In the genomic region with DNA sequence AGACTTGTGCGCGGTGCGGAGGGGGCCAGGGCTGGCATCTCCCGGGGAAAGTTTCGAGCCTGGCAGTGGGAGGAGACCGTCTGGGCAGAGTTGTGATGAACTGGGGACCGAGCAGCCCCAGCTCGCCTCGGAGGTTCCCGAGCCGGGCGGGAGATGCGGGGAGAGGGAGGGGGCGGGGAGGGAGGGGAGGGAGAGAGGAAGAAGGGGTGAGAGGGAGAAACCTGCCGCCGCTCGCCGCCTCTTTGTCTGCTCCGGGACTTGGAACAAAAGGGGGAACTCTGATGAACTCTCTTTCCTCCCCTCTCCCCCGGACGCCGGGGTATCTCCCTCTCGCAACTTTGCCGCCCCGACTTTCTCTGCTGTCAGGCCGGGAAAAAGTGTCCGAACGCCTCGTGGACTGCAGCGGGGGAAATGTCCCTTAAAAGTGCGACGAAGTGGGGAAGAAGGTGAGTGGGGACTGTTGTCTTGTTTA, we compare ENCODE assay signal across 8 cellular contexts.
DNase-seq lines count a peak whose midpoint lies in the region; ATAC-seq and TF ChIP-seq lines count a peak whose summit lies in the region.

No MANE protein-coding gene starts in this region.

- H3K9me3 ChIP-seq in ascending aorta = no peaks in the 10 kb centered on the region
- no peaks in the 10 kb centered on the region for H3K9me3 ChIP-seq in left lung
- H3K9me3 ChIP-seq in thymus (ENCODE audit: control insufficient read depth) = no peaks in the 10 kb centered on the region

- peak overlapping the region; percentile 72 for H3K4me3 Mint-ChIP-seq in T-helper 2 cell treated with Interferon-gamma antibody and Interleukin-4, amounts not matched to agents 5 μg/mL and 100 μg/mL, for 36 hours

- intact Hi-C loops in ascending aorta (cut with DNase I) (loop anchor here (2.0 to 10.0 kb wide), 3 partner anchors 34 to 1219 kb away; no protein-coding TSS in a partner anchor), left lung (cut with DNase I) (no loop called here)

- peaks cover 18% of the 10 kb centered on the region for H3K4me1 Mint-ChIP-seq in T-helper 2 cell treated with Interferon-gamma antibody and Interleukin-4, amounts not matched to agents 5 μg/mL and 100 μg/mL, for 36 hours (ENCODE audit: low read depth)

- H3K27me3 ChIP-seq in ascending aorta (no peaks in the 10 kb centered on the region), left lung (peaks cover 19 to 73% of the 10 kb centered on the region in 2 donors), thymus (ENCODE audit: control insufficient read depth, insufficient read depth) (peaks cover 11% of the 10 kb centered on the region)

- H3K9me3 Mint-ChIP-seq in T-helper 2 cell treated with Interferon-gamma antibody and Interleukin-4, amounts not matched to agents 5 μg/mL and 100 μg/mL, for 36 hours = no peaks in the 10 kb centered on the region

- no peaks in the 10 kb centered on the region for H3K36me3 ChIP-seq in ascending aorta
- no peaks in the 10 kb centered on the region for H3K36me3 ChIP-seq in left lung
- no peaks in the 10 kb centered on the region for H3K36me3 ChIP-seq in thymus (ENCODE audit: control insufficient read depth, insufficient read depth)

- H3K4me1 ChIP-seq in ascending aorta = peaks cover 0 to 10% of the 10 kb centered on the region in 2 donors
- H3K4me1 ChIP-seq in left lung = peaks cover 5 to 41% of the 10 kb centered on the region in 2 donors
- peaks cover 17% of the 10 kb centered on the region for H3K4me1 ChIP-seq in thymus (ENCODE audit: control insufficient read depth, insufficient read depth, low read length)

- peak; percentile 54 for ATAC-seq in left lung
- ATAC-seq in GM18873 (IDR thresholded peaks at IDR 0.05; ENCODE audit: low FRiP score, unreplicated experiment) = no peak

- WGBS in thymus = under 1% methylated on average over 32 of the region's 32 CpGs

- peak; percentile 19 for DNase-seq in T-helper 2 cell treated with Interferon-gamma antibody and Interleukin-4, amounts not matched to agents 5 μg/mL and 100 μg/mL, for 36 hours (ENCODE audit: low spot score)
- DNase-seq in T-helper 2 cell (no peak), ascending aorta (ENCODE audit: low spot score in 2 of 2) (peak in 1 of 2 donors; percentile 67), left lung (peak in 1 of 2 donors; percentile 40), germinal center (ENCODE audit: low spot score) (no peak), NCI-H226 (no peak)

- H3K4me3 ChIP-seq in ascending aorta (peak overlapping the region; percentile 66 to 76), left lung (peak overlapping the region; percentile 38 to 42), thymus (ENCODE audit: low read length) (peak overlapping the region; percentile 66)

- peaks cover 69% of the 10 kb centered on the region for H3K27me3 Mint-ChIP-seq in T-helper 2 cell treated with Interferon-gamma antibody and Interleukin-4, amounts not matched to agents 5 μg/mL and 100 μg/mL, for 36 hours (ENCODE audit: low read depth)

- H3K27ac ChIP-seq in ascending aorta (peak overlapping the region; percentile 58 to 66), left lung (peak overlapping the region; percentile 57 to 76), thymus (ENCODE audit: low read depth) (peak overlapping the region; percentile 79)

- no peak overlapping the region for H3K27ac Mint-ChIP-seq in T-helper 2 cell treated with Interferon-gamma antibody and Interleukin-4, amounts not matched to agents 5 μg/mL and 100 μg/mL, for 36 hours

- TF ChIP-seq CTCF in ascending aorta (IDR thresholded peaks at IDR 0.05) (no peak), left lung (IDR thresholded peaks at IDR 0.05) (no peak)

- no peaks in the 10 kb centered on the region for H3K36me3 Mint-ChIP-seq in T-helper 2 cell treated with Interferon-gamma antibody and Interleukin-4, amounts not matched to agents 5 μg/mL and 100 μg/mL, for 36 hours (ENCODE audit: low read depth)
